Comparison of ENCODE assay signal across 18 cellular contexts in the genomic region with DNA sequence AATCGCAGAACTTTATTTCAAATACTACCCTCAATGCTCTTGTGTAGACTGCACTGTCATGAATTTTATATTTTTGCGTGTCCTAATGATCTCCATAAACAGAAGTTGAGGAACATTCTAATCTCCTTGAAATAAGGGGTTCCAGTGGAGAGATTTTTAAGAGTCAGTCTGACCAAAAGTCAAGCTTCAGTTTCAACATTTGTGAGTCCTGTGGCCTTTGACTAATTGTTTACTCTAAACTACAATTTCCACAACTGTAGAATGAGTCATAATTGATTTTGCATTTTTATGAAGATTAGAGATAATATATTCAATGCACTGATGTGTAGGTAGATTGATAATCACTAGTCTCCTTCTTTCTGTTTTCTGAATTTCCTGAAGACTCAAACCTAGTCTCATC.
DNase-seq lines count a peak whose midpoint lies in the region; ATAC-seq and TF ChIP-seq lines count a peak whose summit lies in the region.
"Had no signal": no experiment of that assay in that cellular context is flagged by ENCODE, and none has a peak within 500 bp of the region (broad histone marks: within the 10 kb centered on the region; RNA-seq: fewer than 3 reads in every experiment).

No MANE protein-coding gene starts in this region.

- H3K4me1 Mint-ChIP-seq in activated T-helper 2 cell treated with anti-CD3 and anti-CD28 coated beads, Interferon-gamma antibody, Interleukin-2, Interleukin-4, amounts not matched to agents 10 μg/mL and 5 μg/mL and 100 μg/mL, durations not matched to agents 14 hours and 24 hours and 36 hours (ENCODE audit: low read depth), result peaks cover 17% of the 10 kb centered on the region
- H3K4me1 Mint-ChIP-seq: B cell; CD4-positive, CD25-positive, alpha-beta regulatory T cell had no signal

- intact Hi-C loops in activated T-helper 2 cell treated with anti-CD3 and anti-CD28 coated beads, Interferon-gamma antibody, Interleukin-2, Interleukin-4, amounts not matched to agents 10 μg/mL and 5 μg/mL and 100 μg/mL, durations not matched to agents 14 hours and 24 hours and 36 hours (cut with micrococcal nuclease), result no loop called here

- no peak overlapping the region for H3K4me3 Mint-ChIP-seq in activated T-helper 2 cell treated with anti-CD3 and anti-CD28 coated beads, Interferon-gamma antibody, Interleukin-2, Interleukin-4, amounts not matched to agents 10 μg/mL and 5 μg/mL and 100 μg/mL, durations not matched to agents 14 hours and 24 hours and 36 hours (ENCODE audit: low read depth)
- H3K4me3 Mint-ChIP-seq: B cell; CD4-positive, CD25-positive, alpha-beta regulatory T cell; CD8-positive, alpha-beta T cell; HFFc6 had no signal

- H3K4me3 ChIP-seq in fibroblast of mammary gland (ENCODE audit: control insufficient read depth, low read depth, low read length), result no peak overlapping the region
- H3K4me3 ChIP-seq: BLaER1, HAP-1 had no signal

- ATAC-seq in activated naive CD4-positive, alpha-beta T cell treated with anti-CD3 and anti-CD28 coated beads, Interleukin-2, amount 50 U/mL, for 72 hours, result no peak
- no peak for ATAC-seq in GM21717 (IDR thresholded peaks at IDR 0.05; ENCODE audit: unreplicated experiment)
- ATAC-seq: CD8-positive, alpha-beta T cell had no signal

- H3K27me3 Mint-ChIP-seq in activated T-helper 2 cell treated with anti-CD3 and anti-CD28 coated beads, Interferon-gamma antibody, Interleukin-2, Interleukin-4, amounts not matched to agents 10 μg/mL and 5 μg/mL and 100 μg/mL, durations not matched to agents 14 hours and 24 hours and 36 hours (ENCODE audit: low read depth), result no peaks in the 10 kb centered on the region
- H3K27me3 Mint-ChIP-seq: CD4-positive, CD25-positive, alpha-beta regulatory T cell had no signal

- DNase-seq in DMS53 (lab: John Stamatoyannopoulos, UW) (peak; percentile 38), DMS53 treated with DMSO at 0.1 percent for 48 hours (lab: John Stamatoyannopoulos, UW; ENCODE audit: unreplicated experiment) (no peak), fibroblast of mammary gland (ENCODE audit: low read depth) (peak; percentile 4), globus pallidus (ENCODE audit: low spot score) (no peak)
- DNase-seq in activated T-helper 2 cell treated with anti-CD3 and anti-CD28 coated beads, Interferon-gamma antibody, Interleukin-2, Interleukin-4, amounts not matched to agents 10 μg/mL and 5 μg/mL and 100 μg/mL, durations not matched to agents 14 hours and 24 hours and 36 hours (ENCODE audit: low spot score), result no peak
- DNase-seq in activated naive CD4-positive, alpha-beta T cell treated with anti-CD3 and anti-CD28 coated beads, Interleukin-2, amount 50 U/mL, for 72 hours (ENCODE audit: low spot score in 2 of 2), result no peak
- DNase-seq in activated T-cell treated with anti-CD3 and anti-CD28 coated beads, Interleukin-2, amount 50 U/mL, for 1 hour, result no peak
- DNase-seq: Caco-2; CD4-positive, CD25-positive, alpha-beta regulatory T cell; CD8-positive, alpha-beta T cell; DMS 273 treated with DMSO at 0.1 percent for 48 hours; DND-41; GOT3; HFFc6 had no signal

- TF ChIP-seq CTCF in fibroblast of mammary gland (conservative IDR thresholded peaks at IDR 0.05; ENCODE audit: control insufficient read depth, insufficient read depth, low read depth, low read length), result no peak

- H3K36me3 Mint-ChIP-seq in activated T-helper 2 cell treated with anti-CD3 and anti-CD28 coated beads, Interferon-gamma antibody, Interleukin-2, Interleukin-4, amounts not matched to agents 10 μg/mL and 5 μg/mL and 100 μg/mL, durations not matched to agents 14 hours and 24 hours and 36 hours (ENCODE audit: low read depth), result no peaks in the 10 kb centered on the region
- H3K36me3 Mint-ChIP-seq in activated naive CD4-positive, alpha-beta T cell treated with anti-CD3 and anti-CD28 coated beads, Interleukin-2, amount 50 U/mL, for 72 hours, result no peaks in the 10 kb centered on the region
- H3K36me3 Mint-ChIP-seq: CD4-positive, CD25-positive, alpha-beta regulatory T cell; CD8-positive, alpha-beta T cell had no signal

- peak overlapping the region; percentile 39 for H3K27ac Mint-ChIP-seq in activated T-helper 2 cell treated with anti-CD3 and anti-CD28 coated beads, Interferon-gamma antibody, Interleukin-2, Interleukin-4, amounts not matched to agents 10 μg/mL and 5 μg/mL and 100 μg/mL, durations not matched to agents 14 hours and 24 hours and 36 hours
- H3K27ac Mint-ChIP-seq in activated naive CD4-positive, alpha-beta T cell treated with anti-CD3 and anti-CD28 coated beads, Interleukin-2, amount 50 U/mL, for 72 hours, result no peak overlapping the region
- H3K27ac Mint-ChIP-seq: B cell; CD4-positive, CD25-positive, alpha-beta regulatory T cell; CD8-positive, alpha-beta T cell; HFFc6 had no signal

- H3K9me3 Mint-ChIP-seq in activated T-helper 2 cell treated with anti-CD3 and anti-CD28 coated beads, Interferon-gamma antibody, Interleukin-2, Interleukin-4, amounts not matched to agents 10 μg/mL and 5 μg/mL and 100 μg/mL, durations not matched to agents 14 hours and 24 hours and 36 hours, result no peaks in the 10 kb centered on the region
- no peaks in the 10 kb centered on the region for H3K9me3 Mint-ChIP-seq in activated naive CD4-positive, alpha-beta T cell treated with anti-CD3 and anti-CD28 coated beads, Interleukin-2, amount 50 U/mL, for 72 hours
- H3K9me3 Mint-ChIP-seq: CD4-positive, CD25-positive, alpha-beta regulatory T cell; CD8-positive, alpha-beta T cell; HFFc6 had no signal

Comparison
In these comparisons a context has a peak if more than half of its experiments do, and no peak if none do; other contexts are left out.
1. DNase-seq: peak in DMS53 (single experiment) and fibroblast of mammary gland (single experiment); none in DMS53 treated with DMSO at 0.1 percent for 48 hours (single experiment), activated T-helper 2 cell treated with anti-CD3 and anti-CD28 coated beads, Interferon-gamma antibody, Interleukin-2, Interleukin-4, amounts not matched to agents 10 μg/mL and 5 μg/mL and 100 μg/mL, durations not matched to agents 14 hours and 24 hours and 36 hours (single experiment), globus pallidus (single experiment), activated naive CD4-positive, alpha-beta T cell treated with anti-CD3 and anti-CD28 coated beads, Interleukin-2, amount 50 U/mL, for 72 hours (0 of 2) and activated T-cell treated with anti-CD3 and anti-CD28 coated beads, Interleukin-2, amount 50 U/mL, for 1 hour (single experiment).